ENCODE assay signal across 3 cellular contexts in genomic region chr9:116345817-116346216, GRCh38.
TF ChIP-seq lines count a peak whose summit lies in the region.

No MANE protein-coding gene starts in this region.

TF ChIP-seq in A549, 52 proteins besides CTCF, POLR2A, EP300 and RAD21 (continued from another document):
- TF ChIP-seq HOXB13 (CRISPR knock-in tag; IDR thresholded peaks at IDR 0.05; ENCODE audit: low read depth), result no peak
- no peak for TF ChIP-seq NFE2L2 (conservative IDR thresholded peaks at IDR 0.05; ENCODE audit: low read length)
- TF ChIP-seq HEYL (CRISPR knock-in tag; IDR thresholded peaks at IDR 0.05), result no peak
- TF ChIP-seq ZFP36 (IDR thresholded peaks at IDR 0.05; ENCODE audit: borderline replicate concordance, partially characterized antibody), result no peak
- TF ChIP-seq CBX8 (IDR thresholded peaks at IDR 0.05), result no peak
- TF ChIP-seq KDM5A (IDR thresholded peaks at IDR 0.05), result no peak
- TF ChIP-seq ZNF302 (CRISPR knock-in tag; IDR thresholded peaks at IDR 0.05), result no peak

TF ChIP-seq in IMR-90, 13 proteins besides CTCF, POLR2A, EP300 and RAD21 (continued from another document):
- TF ChIP-seq RCOR1 (IDR thresholded peaks at IDR 0.05; ENCODE audit: insufficient replicate concordance, low read length) (no peak), RFX5 (IDR thresholded peaks at IDR 0.05; ENCODE audit: low read depth, low read length) (no peak)

TF ChIP-seq in HepG2, 621 proteins besides CTCF, POLR2A, EP300 and RAD21:
- TF ChIP-seq, protein P1, sequence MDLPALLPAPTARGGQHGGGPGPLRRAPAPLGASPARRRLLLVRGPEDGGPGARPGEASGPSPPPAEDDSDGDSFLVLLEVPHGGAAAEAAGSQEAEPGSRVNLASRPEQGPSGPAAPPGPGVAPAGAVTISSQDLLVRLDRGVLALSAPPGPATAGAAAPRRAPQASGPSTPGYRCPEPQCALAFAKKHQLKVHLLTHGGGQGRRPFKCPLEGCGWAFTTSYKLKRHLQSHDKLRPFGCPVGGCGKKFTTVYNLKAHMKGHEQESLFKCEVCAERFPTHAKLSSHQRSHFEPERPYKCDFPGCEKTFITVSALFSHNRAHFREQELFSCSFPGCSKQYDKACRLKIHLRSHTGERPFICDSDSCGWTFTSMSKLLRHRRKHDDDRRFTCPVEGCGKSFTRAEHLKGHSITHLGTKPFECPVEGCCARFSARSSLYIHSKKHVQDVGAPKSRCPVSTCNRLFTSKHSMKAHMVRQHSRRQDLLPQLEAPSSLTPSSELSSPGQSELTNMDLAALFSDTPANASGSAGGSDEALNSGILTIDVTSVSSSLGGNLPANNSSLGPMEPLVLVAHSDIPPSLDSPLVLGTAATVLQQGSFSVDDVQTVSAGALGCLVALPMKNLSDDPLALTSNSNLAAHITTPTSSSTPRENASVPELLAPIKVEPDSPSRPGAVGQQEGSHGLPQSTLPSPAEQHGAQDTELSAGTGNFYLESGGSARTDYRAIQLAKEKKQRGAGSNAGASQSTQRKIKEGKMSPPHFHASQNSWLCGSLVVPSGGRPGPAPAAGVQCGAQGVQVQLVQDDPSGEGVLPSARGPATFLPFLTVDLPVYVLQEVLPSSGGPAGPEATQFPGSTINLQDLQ (CRISPR knock-in tag; IDR thresholded peaks at IDR 0.05), result no peak
- TF ChIP-seq SALL1 (CRISPR knock-in tag; IDR thresholded peaks at IDR 0.05) (0 out of 2 replicates have a peak, but pooled peaks have one; percentile 21), KLF9 (CRISPR knock-in tag; IDR thresholded peaks at IDR 0.05; ENCODE audit: low read depth) (no peak), ZNF30 (CRISPR knock-in tag; IDR thresholded peaks at IDR 0.05) (no peak), ISL2 (CRISPR knock-in tag; IDR thresholded peaks at IDR 0.05) (0 out of 2 replicates have a peak, but pooled peaks have one; percentile 29), DMTF1 (CRISPR knock-in tag; IDR thresholded peaks at IDR 0.05) (no peak), ELF1 (CRISPR knock-in tag; IDR thresholded peaks at IDR 0.05) (peak; percentile 19; the same call in 1 of the 2 replicates), IKZF1 (IDR thresholded peaks at IDR 0.05) (no peak), TOPORS (CRISPR knock-in tag; IDR thresholded peaks at IDR 0.05) (0 out of 2 replicates have a peak, but pooled peaks have one; percentile 36), SOX6 (IDR thresholded peaks at IDR 0.05) (no peak), SOX6 (CRISPR knock-in tag; IDR thresholded peaks at IDR 0.05) (0 out of 2 replicates have a peak, but pooled peaks have one; percentile 25), ARID5B (CRISPR knock-in tag; IDR thresholded peaks at IDR 0.05) (peak; percentile 72), ZNF605 (CRISPR knock-in tag; IDR thresholded peaks at IDR 0.05) (0 out of 2 replicates have a peak, but pooled peaks have one; percentile 49), TARDBP (CRISPR knock-in tag; IDR thresholded peaks at IDR 0.05) (peak; percentile 26; the same call in 1 of the 2 replicates), ZNF263 (CRISPR knock-in tag; IDR thresholded peaks at IDR 0.05) (no peak), ZMYM2 (CRISPR knock-in tag; IDR thresholded peaks at IDR 0.05) (no peak), ZKSCAN1 (IDR thresholded peaks at IDR 0.05; ENCODE audit: low read length) (no peak), GATAD2A (CRISPR knock-in tag; IDR thresholded peaks at IDR 0.05) (peak; percentile 26; the same call in 1 of the 2 replicates), ELF3 (CRISPR knock-in tag; IDR thresholded peaks at IDR 0.05) (peak; percentile 88), ZNF644 (CRISPR knock-in tag; IDR thresholded peaks at IDR 0.05; ENCODE audit: low read depth) (peak; percentile 17; the same call in 1 of the 2 replicates), FOXA3 (CRISPR knock-in tag; IDR thresholded peaks at IDR 0.05) (0 out of 2 replicates have a peak, but pooled peaks have one; percentile 2), ZNF747 (CRISPR knock-in tag; IDR thresholded peaks at IDR 0.05; ENCODE audit: borderline replicate concordance) (no peak), HNF4A (CRISPR knock-in tag; IDR thresholded peaks at IDR 0.05) (peak; percentile 65), HMG20A (CRISPR knock-in tag; IDR thresholded peaks at IDR 0.05; ENCODE audit: borderline replicate concordance) (peak; percentile 24; the same call in 1 of the 2 replicates), ZNF205 (CRISPR knock-in tag; IDR thresholded peaks at IDR 0.05) (no peak), TEAD3 (CRISPR knock-in tag; optimal IDR thresholded peaks at IDR 0.05; ENCODE audit: borderline replicate concordance) (peak; percentile 82), ESRRA (CRISPR knock-in tag; IDR thresholded peaks at IDR 0.05; ENCODE audit: low read depth) (no peak), SAP130 (CRISPR knock-in tag; IDR thresholded peaks at IDR 0.05; ENCODE audit: low read depth) (0 out of 2 replicates have a peak, but pooled peaks have one; percentile 12), HNF4G (IDR thresholded peaks at IDR 0.05; ENCODE audit: borderline replicate concordance, low read depth, low read length) (peak; percentile 45; the same call in 1 of the 2 replicates), HNF4G (CRISPR knock-in tag; IDR thresholded peaks at IDR 0.05; ENCODE audit: borderline replicate concordance, low read depth) (no peak), ZNF331 (CRISPR knock-in tag; IDR thresholded peaks at IDR 0.05) (0 out of 2 replicates have a peak, but pooled peaks have one; percentile 21), SP5 (CRISPR knock-in tag; IDR thresholded peaks at IDR 0.05; ENCODE audit: borderline replicate concordance, low read depth) (no peak)
- TF ChIP-seq, protein P2, sequence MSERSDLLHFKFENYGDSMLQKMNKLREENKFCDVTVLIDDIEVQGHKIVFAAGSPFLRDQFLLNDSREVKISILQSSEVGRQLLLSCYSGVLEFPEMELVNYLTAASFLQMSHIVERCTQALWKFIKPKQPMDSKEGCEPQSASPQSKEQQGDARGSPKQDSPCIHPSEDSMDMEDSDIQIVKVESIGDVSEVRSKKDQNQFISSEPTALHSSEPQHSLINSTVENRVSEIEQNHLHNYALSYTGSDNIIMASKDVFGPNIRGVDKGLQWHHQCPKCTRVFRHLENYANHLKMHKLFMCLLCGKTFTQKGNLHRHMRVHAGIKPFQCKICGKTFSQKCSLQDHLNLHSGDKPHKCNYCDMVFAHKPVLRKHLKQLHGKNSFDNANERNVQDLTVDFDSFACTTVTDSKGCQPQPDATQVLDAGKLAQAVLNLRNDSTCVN (CRISPR knock-in tag; IDR thresholded peaks at IDR 0.05; ENCODE audit: borderline replicate concordance), result peak; percentile 25; the same call in 1 of the 2 replicates
- TF ChIP-seq, protein P3, sequence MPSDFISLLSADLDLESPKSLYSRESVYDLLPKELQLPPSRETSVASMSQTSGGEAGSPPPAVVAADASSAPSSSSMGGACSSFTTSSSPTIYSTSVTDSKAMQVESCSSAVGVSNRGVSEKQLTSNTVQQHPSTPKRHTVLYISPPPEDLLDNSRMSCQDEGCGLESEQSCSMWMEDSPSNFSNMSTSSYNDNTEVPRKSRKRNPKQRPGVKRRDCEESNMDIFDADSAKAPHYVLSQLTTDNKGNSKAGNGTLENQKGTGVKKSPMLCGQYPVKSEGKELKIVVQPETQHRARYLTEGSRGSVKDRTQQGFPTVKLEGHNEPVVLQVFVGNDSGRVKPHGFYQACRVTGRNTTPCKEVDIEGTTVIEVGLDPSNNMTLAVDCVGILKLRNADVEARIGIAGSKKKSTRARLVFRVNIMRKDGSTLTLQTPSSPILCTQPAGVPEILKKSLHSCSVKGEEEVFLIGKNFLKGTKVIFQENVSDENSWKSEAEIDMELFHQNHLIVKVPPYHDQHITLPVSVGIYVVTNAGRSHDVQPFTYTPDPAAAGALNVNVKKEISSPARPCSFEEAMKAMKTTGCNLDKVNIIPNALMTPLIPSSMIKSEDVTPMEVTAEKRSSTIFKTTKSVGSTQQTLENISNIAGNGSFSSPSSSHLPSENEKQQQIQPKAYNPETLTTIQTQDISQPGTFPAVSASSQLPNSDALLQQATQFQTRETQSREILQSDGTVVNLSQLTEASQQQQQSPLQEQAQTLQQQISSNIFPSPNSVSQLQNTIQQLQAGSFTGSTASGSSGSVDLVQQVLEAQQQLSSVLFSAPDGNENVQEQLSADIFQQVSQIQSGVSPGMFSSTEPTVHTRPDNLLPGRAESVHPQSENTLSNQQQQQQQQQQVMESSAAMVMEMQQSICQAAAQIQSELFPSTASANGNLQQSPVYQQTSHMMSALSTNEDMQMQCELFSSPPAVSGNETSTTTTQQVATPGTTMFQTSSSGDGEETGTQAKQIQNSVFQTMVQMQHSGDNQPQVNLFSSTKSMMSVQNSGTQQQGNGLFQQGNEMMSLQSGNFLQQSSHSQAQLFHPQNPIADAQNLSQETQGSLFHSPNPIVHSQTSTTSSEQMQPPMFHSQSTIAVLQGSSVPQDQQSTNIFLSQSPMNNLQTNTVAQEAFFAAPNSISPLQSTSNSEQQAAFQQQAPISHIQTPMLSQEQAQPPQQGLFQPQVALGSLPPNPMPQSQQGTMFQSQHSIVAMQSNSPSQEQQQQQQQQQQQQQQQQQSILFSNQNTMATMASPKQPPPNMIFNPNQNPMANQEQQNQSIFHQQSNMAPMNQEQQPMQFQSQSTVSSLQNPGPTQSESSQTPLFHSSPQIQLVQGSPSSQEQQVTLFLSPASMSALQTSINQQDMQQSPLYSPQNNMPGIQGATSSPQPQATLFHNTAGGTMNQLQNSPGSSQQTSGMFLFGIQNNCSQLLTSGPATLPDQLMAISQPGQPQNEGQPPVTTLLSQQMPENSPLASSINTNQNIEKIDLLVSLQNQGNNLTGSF (CRISPR knock-in tag; IDR thresholded peaks at IDR 0.05), result peak; percentile 32; the same call in 1 of the 2 replicates
